In the genomic region with DNA sequence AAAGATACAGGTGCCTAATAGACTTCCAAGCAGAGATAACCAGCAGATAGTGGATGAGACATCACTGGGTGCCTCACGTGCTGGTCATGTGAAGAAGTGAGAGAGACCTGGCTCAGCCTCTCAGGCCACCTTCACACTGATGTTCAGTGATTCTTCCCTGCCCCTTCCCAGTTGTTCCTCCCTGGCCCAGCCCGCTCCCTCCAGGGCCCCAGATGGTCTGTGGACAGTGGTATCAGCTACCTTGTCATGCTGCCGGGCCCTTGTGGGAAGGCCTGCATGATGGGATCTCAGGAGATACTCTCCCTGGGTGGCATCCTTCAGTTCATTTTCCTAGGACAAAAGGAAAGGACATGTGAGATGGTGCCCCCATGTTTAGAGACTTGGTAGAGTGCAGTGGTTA, we compare ENCODE assay signal across 36 cellular contexts.
"Had no signal": no experiment of that assay in that cellular context is flagged by ENCODE, and none has a peak within 500 bp of the region (broad histone marks: within the 10 kb centered on the region; RNA-seq: fewer than 3 reads in every experiment).

No MANE protein-coding gene starts in this region.

- H3K4me2 ChIP-seq: KMS-11 had no signal

- H3K27ac ChIP-seq: KMS-11 had no signal

- DNase-seq: Karpas-422, Kasumi-1, KBM-7, KG1, MG63, MM.1S, MV-4-11, NCI-H1048, NCI-H1092, NCI-H1092 treated with DMSO at 0.1 percent for 48 hours, NCI-H1105, NCI-H1105 treated with DMSO at 0.1 percent for 48 hours, NCI-H1417, NCI-H1417 treated with DMSO at 0.1 percent for 48 hours, NCI-H1436, NCI-H1436 treated with DMSO at 0.1 percent for 48 hours, NCI-H146, NCI-H1694, NCI-H1694 treated with DMSO at 0.1 percent for 48 hours, NCI-H187, NCI-H187 treated with DMSO at 0.1 percent for 48 hours, NCI-H1930, NCI-H2029, NCI-H2029 treated with DMSO at 0.1 percent for 48 hours, NCI-H2081, NCI-H2081 treated with DMSO at 0.1 percent for 48 hours, NCI-H2107, NCI-H2171, NCI-H2171 treated with DMSO at 0.1 percent for 48 hours, NCI-H2227 treated with DMSO at 0.1 percent for 48 hours, NCI-H226, NCI-H345, NCI-H446, NCI-H446 treated with DMSO at 0.1 percent for 48 hours, NCI-H510A had no signal

- H3K36me3 ChIP-seq: MG63 had no signal

- H3K4me3 ChIP-seq: MG63 had no signal

- H3K9me3 ChIP-seq: MG63 had no signal

- H3K27me3 ChIP-seq: MG63 had no signal

- H3K9ac ChIP-seq: KMS-11 had no signal
